8 cellular contexts compared by ENCODE assay signal in genomic region chr6:71404145-71404966, GRCh38.
A peak's percentile ranks its signal among the peaks of the same experiment; 100 is the strongest.
DNase-seq lines count a peak whose midpoint lies in the region; ATAC-seq, FAIRE-seq and TF ChIP-seq lines count a peak whose summit lies in the region.
"Had no signal": no experiment of that assay in that cellular context is flagged by ENCODE, and none has a peak within 500 bp of the region (broad histone marks: within the 10 kb centered on the region; RNA-seq: fewer than 3 reads in every experiment).

No MANE protein-coding gene starts in this region.

- no peak overlapping the region for H3K4me3 ChIP-seq in HepG2 (replicated peaks in 1 of 3; ENCODE audit: insufficient read depth in 1 of 3, low read depth in 2 of 3, low read length in 3 of 3)
- peak overlapping the region in 3 of 4 donors; percentile 8 to 19 (median 9) for H3K4me3 ChIP-seq in upper lobe of left lung

- ATAC-seq in HepG2 (peak; percentile 89), upper lobe of left lung (ENCODE audit: low FRiP score in 2 of 2) (peak; percentile 64 to 83), HG02870 (IDR thresholded peaks at IDR 0.05; ENCODE audit: unreplicated experiment) (no peak)

- H4K20me1 ChIP-seq in HepG2 (ENCODE audit: insufficient read depth, low read length): no peaks in the 10 kb centered on the region

- H3K4me2 ChIP-seq in HepG2 (ENCODE audit: low read depth, low read length): peak overlapping the region; percentile 44

- intact Hi-C loops in HepG2 (cut with micrococcal nuclease; ENCODE audit: unreplicated experiment): no loop called here

- CTCF ChIA-PET in HepG2 (lab: Yijun Ruan, JAX; ENCODE audit: low intra/inter-chr PET ratio, low total read pairs): no interaction called here

- H3K27me3 ChIP-seq in HepG2 (ENCODE audit: control insufficient read depth in 1 of 2, insufficient read depth in 2 of 2, low read length in 2 of 2) (no peaks in the 10 kb centered on the region; a peak in 1 of 5 replicates), upper lobe of left lung (no peaks in the 10 kb centered on the region)

- TF ChIP-seq POLR2A in HepG2 (IDR thresholded peaks at IDR 0.05; ENCODE audit: insufficient read depth in 1 of 2, low read depth in 2 of 2, low read length in 2 of 2) (no peak), upper lobe of left lung (IDR thresholded peaks at IDR 0.05) (no peak)

- TF ChIP-seq CTCF in HepG2 (CRISPR knock-in tag; IDR thresholded peaks at IDR 0.05) (no peak), upper lobe of left lung (IDR thresholded peaks at IDR 0.05) (no peak)

- TF ChIP-seq EP300 in HepG2 (IDR thresholded peaks at IDR 0.05; ENCODE audit: low read depth in 2 of 2, low read length in 2 of 2) (no peak), HepG2 (CRISPR knock-in tag; IDR thresholded peaks at IDR 0.05; ENCODE audit: borderline replicate concordance) (no peak), upper lobe of left lung (IDR thresholded peaks at IDR 0.05) (no peak)

- WGBS in HepG2 (ENCODE audit: low lambda C conversion rate): 1% methylated on average over 4 of the region's 4 CpGs
- 33 to 38% methylated on average over 4 of the region's 4 CpGs for WGBS in upper lobe of left lung, 2 donors

- H2AFZ ChIP-seq in HepG2 (ENCODE audit: low read length): no peak overlapping the region

- no TSS peak for BruUV-seq in HepG2 (replicated peaks; lab: Mats Ljungman, UMichigan)

- in situ Hi-C loops in HepG2 (cut with HindIII; ENCODE audit: extremely low pct_ligation_motif_present, low pct_unique_long_range_greater_than_20kb): no loop called here

- H3K27ac ChIP-seq in HepG2 (ENCODE audit: extremely low read length, insufficient read depth, low read length) (no peak overlapping the region), upper lobe of left lung (peak overlapping the region; percentile 67 to 79 (median 72))

- no peak overlapping the region for H3K9ac ChIP-seq in HepG2 (ENCODE audit: insufficient read depth, low read depth, low read length)

- H3K36me3 ChIP-seq in HepG2 (replicated peaks in 1 of 2; ENCODE audit: control insufficient read depth in 1 of 2, insufficient read depth in 2 of 2, low read length in 2 of 2) (no peaks in the 10 kb centered on the region), upper lobe of left lung (peaks cover 0 to 15% (median 1%) of the 10 kb centered on the region in 4 donors)

- no peak for FAIRE-seq in HepG2 (lab: Jason Lieb, UNC)

- TF ChIP-seq RAD21 in HepG2 (CRISPR knock-in tag; IDR thresholded peaks at IDR 0.05): no peak

- DNase-seq in NCI-H226 (peak; percentile 91), dermis blood vessel endothelial cell (peak; percentile 91), HepG2 (ENCODE audit: low spot score) (peak; percentile 79), upper lobe of left lung (no peak), NCI-H187 (lab: John Stamatoyannopoulos, UW) (no peak), GDM1 (lab: John Stamatoyannopoulos, UW) (no peak)
- DNase-seq: effector CD8-positive, alpha-beta T cell had no signal

- no peaks in the 10 kb centered on the region for H3K9me3 ChIP-seq in HepG2 (ENCODE audit: low read length)
- H3K9me3 ChIP-seq in upper lobe of left lung: no peaks in the 10 kb centered on the region

- POLR2A ChIA-PET in HepG2 (lab: Yijun Ruan, JAX): no interaction called here

- peaks cover 24% of the 10 kb centered on the region for H3K4me1 ChIP-seq in HepG2 (ENCODE audit: insufficient read depth, low read length)
- peaks cover 31 to 53% (median 44%) of the 10 kb centered on the region in 4 donors for H3K4me1 ChIP-seq in upper lobe of left lung

- no peaks in the 10 kb centered on the region for H3K79me2 ChIP-seq in HepG2 (ENCODE audit: insufficient read depth, low read length)

TF ChIP-seq in HepG2, 621 proteins besides CTCF, POLR2A, EP300 and RAD21 (continues in another document):
- TF ChIP-seq ARID5B (CRISPR knock-in tag; IDR thresholded peaks at IDR 0.05) (0 out of 2 replicates have a peak, but pooled peaks have one; percentile 26), TEAD3 (CRISPR knock-in tag; optimal IDR thresholded peaks at IDR 0.05; ENCODE audit: borderline replicate concordance) (peak; percentile 85), FLYWCH1 (CRISPR knock-in tag; IDR thresholded peaks at IDR 0.05) (no peak), ZBTB37 (CRISPR knock-in tag; IDR thresholded peaks at IDR 0.05) (no peak), ZSCAN22 (CRISPR knock-in tag; IDR thresholded peaks at IDR 0.05) (no peak), ZNF678 (CRISPR knock-in tag; IDR thresholded peaks at IDR 0.05) (no peak)

Comparison
In these comparisons a context has a peak if more than half of its experiments do, and no peak if none do; other contexts are left out.
1. DNase-seq: peak in NCI-H226 (single experiment), dermis blood vessel endothelial cell (single experiment) and HepG2 (single experiment); none in upper lobe of left lung (0 of 2), NCI-H187 (0 of 2) and GDM1 (single experiment).
2. H3K4me3 ChIP-seq: peak in upper lobe of left lung (3 of 4); none in HepG2 (0 of 3).